Comparison of ENCODE assay signal across 25 cellular contexts in the genomic region with DNA sequence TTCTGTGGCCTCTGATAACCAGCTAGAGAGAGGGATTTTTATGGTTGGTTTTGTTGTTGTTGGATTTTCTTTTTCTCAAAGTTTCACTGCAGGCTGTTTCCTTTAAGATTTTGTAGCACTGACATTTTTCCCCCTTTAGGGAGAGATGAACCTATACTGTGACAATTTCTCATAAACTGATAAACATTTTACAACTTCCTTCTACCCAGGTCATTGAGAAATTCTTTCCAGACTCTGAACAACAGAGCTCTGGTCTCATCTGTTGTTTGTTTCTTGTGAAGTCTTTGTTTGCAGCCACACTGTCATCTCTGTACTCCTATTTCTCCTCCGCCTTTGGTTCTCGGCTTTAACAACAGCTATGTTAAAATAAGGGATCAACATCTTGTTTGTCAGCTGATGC.
"Had no signal": no experiment of that assay in that cellular context is flagged by ENCODE, and none has a peak within 500 bp of the region (broad histone marks: within the 10 kb centered on the region; RNA-seq: fewer than 3 reads in every experiment).

No MANE protein-coding gene starts in this region.

- H3K9me3 ChIP-seq: neutrophil, ovary, psoas muscle, right atrium auricular region, tibial artery had no signal

- H3K27ac Mint-ChIP-seq: activated CD4-positive, alpha-beta T cell treated with anti-CD3 and anti-CD28 coated beads, Interleukin-2, amount 10 ng/mL, durations not matched to agents 7 days and 5 days; activated CD8-positive, alpha-beta memory T cell treated with anti-CD3 and anti-CD28 coated beads, Interleukin-2, amount 10 ng/mL, durations not matched to agents 7 days and 5 days; activated CD8-positive, alpha-beta T cell treated with anti-CD3 and anti-CD28 coated beads for 36 hours; activated naive CD4-positive, alpha-beta T cell treated with anti-CD3 and anti-CD28 coated beads, Interleukin-2, amount 50 U/mL, for 24 hours; memory B cell; stimulated activated effector memory CD8-positive, alpha-beta T cell treated with anti-CD3 and anti-CD28 coated beads, Interleukin-12 subunit alpha, Interleukin-12 subunit beta, amount 100 ng/mL, for 72 hours; stimulated activated naive CD8-positive, alpha-beta T cell treated with anti-CD3 and anti-CD28 coated beads, Interleukin-15, amount 100 ng/mL, for 72 hours; T-cell; T-helper 2 cell treated with Interferon-gamma antibody and Interleukin-4, amounts not matched to agents 5 μg/mL and 100 μg/mL, for 36 hours had no signal

- H3K27me3 ChIP-seq: foreskin keratinocyte, neutrophil, ovary, right atrium auricular region, tibial artery had no signal

- H3K4me1 Mint-ChIP-seq: activated CD4-positive, alpha-beta T cell treated with anti-CD3 and anti-CD28 coated beads, Interleukin-2, amount 10 ng/mL, durations not matched to agents 7 days and 5 days; activated naive CD4-positive, alpha-beta T cell treated with anti-CD3 and anti-CD28 coated beads, Interleukin-2, amount 50 U/mL, for 24 hours; stimulated activated effector memory CD8-positive, alpha-beta T cell treated with anti-CD3 and anti-CD28 coated beads, Interleukin-12 subunit alpha, Interleukin-12 subunit beta, amount 100 ng/mL, for 72 hours had no signal

- H3K36me3 Mint-ChIP-seq: activated CD8-positive, alpha-beta memory T cell treated with anti-CD3 and anti-CD28 coated beads, Interleukin-2, amount 10 ng/mL, durations not matched to agents 7 days and 5 days; activated naive CD4-positive, alpha-beta T cell treated with anti-CD3 and anti-CD28 coated beads, Interleukin-2, amount 50 U/mL, for 24 hours; naive B cell; stimulated activated effector memory CD8-positive, alpha-beta T cell treated with anti-CD3 and anti-CD28 coated beads, Interleukin-12 subunit alpha, Interleukin-12 subunit beta, amount 100 ng/mL, for 72 hours; T-cell had no signal

- H3K4me3 ChIP-seq: ovary, psoas muscle, right atrium auricular region, tibial artery had no signal

- H3K27me3 Mint-ChIP-seq: activated CD4-positive, alpha-beta T cell treated with anti-CD3 and anti-CD28 coated beads, Interleukin-2, amount 10 ng/mL, durations not matched to agents 7 days and 5 days; activated CD8-positive, alpha-beta T cell treated with anti-CD3 and anti-CD28 coated beads for 36 hours; naive B cell had no signal

- H3K27ac ChIP-seq: foreskin keratinocyte, neutrophil, ovary, psoas muscle, right atrium auricular region, tibial artery, VCaP had no signal

- H3K9me3 Mint-ChIP-seq: activated CD4-positive, alpha-beta T cell treated with anti-CD3 and anti-CD28 coated beads, Interleukin-2, amount 10 ng/mL, durations not matched to agents 7 days and 5 days; activated CD8-positive, alpha-beta T cell treated with anti-CD3 and anti-CD28 coated beads for 36 hours; activated naive CD4-positive, alpha-beta T cell treated with anti-CD3 and anti-CD28 coated beads, Interleukin-2, amount 50 U/mL, for 24 hours; central memory CD8-positive, alpha-beta T cell; naive B cell; stimulated activated effector memory CD8-positive, alpha-beta T cell treated with anti-CD3 and anti-CD28 coated beads, Interleukin-12 subunit alpha, Interleukin-12 subunit beta, amount 100 ng/mL, for 72 hours; stimulated activated naive CD8-positive, alpha-beta T cell treated with anti-CD3 and anti-CD28 coated beads, Interleukin-15, amount 100 ng/mL, for 72 hours; T-cell; T-helper 2 cell treated with Interferon-gamma antibody and Interleukin-4, amounts not matched to agents 5 μg/mL and 100 μg/mL, for 36 hours had no signal

- H3K4me3 Mint-ChIP-seq: activated CD4-positive, alpha-beta T cell treated with anti-CD3 and anti-CD28 coated beads, Interleukin-2, amount 10 ng/mL, durations not matched to agents 7 days and 5 days; activated CD8-positive, alpha-beta memory T cell treated with anti-CD3 and anti-CD28 coated beads, Interleukin-2, amount 10 ng/mL, durations not matched to agents 7 days and 5 days; activated CD8-positive, alpha-beta T cell treated with anti-CD3 and anti-CD28 coated beads for 36 hours; activated naive CD4-positive, alpha-beta T cell treated with anti-CD3 and anti-CD28 coated beads, Interleukin-2, amount 50 U/mL, for 24 hours; central memory CD8-positive, alpha-beta T cell; memory B cell; naive B cell; stimulated activated effector memory CD8-positive, alpha-beta T cell treated with anti-CD3 and anti-CD28 coated beads, Interleukin-12 subunit alpha, Interleukin-12 subunit beta, amount 100 ng/mL, for 72 hours; stimulated activated naive CD8-positive, alpha-beta T cell treated with anti-CD3 and anti-CD28 coated beads, Interleukin-15, amount 100 ng/mL, for 72 hours; T-cell; T-helper 2 cell treated with Interferon-gamma antibody and Interleukin-4, amounts not matched to agents 5 μg/mL and 100 μg/mL, for 36 hours had no signal

- ATAC-seq: activated CD8-positive, alpha-beta memory T cell treated with anti-CD3 and anti-CD28 coated beads, Interleukin-2, amount 10 ng/mL, durations not matched to agents 7 days and 5 days; activated CD8-positive, alpha-beta T cell treated with anti-CD3 and anti-CD28 coated beads for 36 hours; psoas muscle; stimulated activated effector memory CD8-positive, alpha-beta T cell treated with anti-CD3 and anti-CD28 coated beads, Interleukin-12 subunit alpha, Interleukin-12 subunit beta, amount 100 ng/mL, for 72 hours; stimulated activated naive CD8-positive, alpha-beta T cell treated with anti-CD3 and anti-CD28 coated beads, Interleukin-15, amount 100 ng/mL, for 72 hours; T-cell had no signal

- H3K4me1 ChIP-seq: psoas muscle, right atrium auricular region had no signal

- H3K36me3 ChIP-seq: neutrophil, ovary, right atrium auricular region, tibial artery had no signal

- DNase-seq: activated CD4-positive, alpha-beta T cell treated with anti-CD3 and anti-CD28 coated beads, Interleukin-2, amount 10 ng/mL, durations not matched to agents 7 days and 5 days; activated CD4-positive, CD25-positive, alpha-beta regulatory T cell treated with anti-CD3 and anti-CD28 coated beads, Interleukin-2, amount 50 U/mL, for 72 hours; activated CD8-positive, alpha-beta memory T cell treated with anti-CD3 and anti-CD28 coated beads, Interleukin-2, amount 10 ng/mL, durations not matched to agents 7 days and 5 days; activated CD8-positive, alpha-beta T cell treated with anti-CD3 and anti-CD28 coated beads for 36 hours; activated gamma-delta T cell treated with Interleukin-2 at 50 U/mL for 16 hours; activated T-cell treated with anti-CD3 and anti-CD28 coated beads for 4 hours; aorta; glutamatergic neuron; hippocampal formation; naive B cell; ovary; psoas muscle; stimulated activated CD4-positive, alpha-beta T cell treated with anti-CD3 and anti-CD28 coated beads, Interleukin-1b, Interleukin-23, amount 100 ng/mL, for 48 hours; stimulated activated naive CD8-positive, alpha-beta T cell treated with anti-CD3 and anti-CD28 coated beads, Interleukin-15, amount 100 ng/mL, for 72 hours; T-cell; tibial artery had no signal
